In the genomic region with DNA sequence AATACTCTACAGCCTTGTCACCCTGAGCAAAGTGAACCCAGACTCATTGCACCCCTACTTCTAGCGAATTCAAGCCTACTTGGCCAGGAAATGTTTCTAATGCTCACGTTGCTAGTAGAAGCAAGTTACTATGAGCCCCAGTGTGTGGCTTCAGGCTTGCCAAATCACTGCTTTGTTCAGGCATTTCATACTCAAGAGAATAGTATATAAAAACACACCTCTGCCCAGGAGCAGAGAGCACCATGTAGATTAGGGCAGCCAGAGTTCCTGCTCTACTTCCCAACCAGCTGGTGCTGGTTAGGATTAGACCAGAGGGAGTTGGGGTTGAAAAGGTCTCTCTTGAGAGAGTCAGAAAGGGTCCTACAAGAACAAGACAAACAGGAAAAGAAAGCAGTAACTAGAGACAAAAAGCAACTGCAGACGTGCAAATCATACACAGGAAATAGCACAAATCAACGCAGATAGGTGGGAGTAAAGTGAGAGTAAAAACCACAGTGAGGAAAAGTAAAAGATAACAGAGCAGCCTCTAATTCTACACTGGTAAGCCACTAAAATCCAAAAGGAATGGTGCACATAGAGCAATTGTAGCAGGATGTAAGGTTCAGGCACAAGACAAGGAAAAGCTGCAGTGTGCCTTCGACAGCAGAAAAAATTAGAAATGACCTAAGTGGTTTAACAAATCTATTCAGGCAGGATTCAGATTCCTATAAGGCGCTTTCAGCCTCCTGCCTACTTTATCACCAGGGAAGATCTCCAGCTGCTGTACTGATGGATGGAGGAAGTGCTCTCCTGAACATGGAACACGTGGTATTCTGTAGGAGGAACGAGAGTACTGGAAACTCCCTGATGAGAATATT, we compare ENCODE assay signal across 8 cellular contexts. TPM values are rescaled to one million over a fixed set of nuclear protein-coding genes. Genes with fewer than 3 reads are reported as not detected.
DNase-seq lines count a peak whose midpoint lies in the region; ATAC-seq, FAIRE-seq and TF ChIP-seq lines count a peak whose summit lies in the region.

No MANE protein-coding gene starts in this region.

- no peak overlapping the region for H3K27ac ChIP-seq in small intestine (ENCODE audit: low read depth in 1 of 2, low read length in 1 of 2)

- H3K4me1 Mint-ChIP-seq in activated T-helper 1 cell treated with anti-CD3 and anti-CD28 coated beads, Interleukin-12 subunit alpha, Interleukin-12 subunit beta, Interleukin-2, Interleukin-4 antibody, amounts not matched to agents 30 ng/mL and 10 ng/mL and 1 ng/mL, durations not matched to agents 14 hours and 24 hours and 36 hours (ENCODE audit: low read depth): peaks cover 48% of the 10 kb centered on the region

- POLR2A ChIA-PET in GM10248 (lab: Yijun Ruan, JAX): no interaction called here

- H3K27ac Mint-ChIP-seq in activated T-helper 1 cell treated with anti-CD3 and anti-CD28 coated beads, Interleukin-12 subunit alpha, Interleukin-12 subunit beta, Interleukin-2, Interleukin-4 antibody, amounts not matched to agents 30 ng/mL and 10 ng/mL and 1 ng/mL, durations not matched to agents 14 hours and 24 hours and 36 hours: peak overlapping the region; percentile 88

- H3K4me1 ChIP-seq in small intestine (ENCODE audit: control insufficient read depth in 2 of 2, insufficient read depth in 1 of 2, low read depth in 1 of 2, low read length in 1 of 2): no peaks in the 10 kb centered on the region

- H3K9me3 Mint-ChIP-seq in activated T-helper 1 cell treated with anti-CD3 and anti-CD28 coated beads, Interleukin-12 subunit alpha, Interleukin-12 subunit beta, Interleukin-2, Interleukin-4 antibody, amounts not matched to agents 30 ng/mL and 10 ng/mL and 1 ng/mL, durations not matched to agents 14 hours and 24 hours and 36 hours: peaks cover 16% of the 10 kb centered on the region

- FAIRE-seq in small intestine (lab: Jason Lieb, UNC): no peak

- ATAC-seq in GM18867 (IDR thresholded peaks at IDR 0.05; ENCODE audit: unreplicated experiment) (peak; percentile 66), HG03175 (IDR thresholded peaks at IDR 0.05; ENCODE audit: unreplicated experiment) (peak; percentile 61)

- H3K27me3 ChIP-seq in small intestine (ENCODE audit: control insufficient read depth in 2 of 2, insufficient read depth in 2 of 2, low read length in 2 of 2): no peaks in the 10 kb centered on the region

- 23 to 35% (median 32%) methylated on average over 8 of the region's 8 CpGs for WGBS in small intestine, 3 donors

- H3K36me3 Mint-ChIP-seq in activated T-helper 1 cell treated with anti-CD3 and anti-CD28 coated beads, Interleukin-12 subunit alpha, Interleukin-12 subunit beta, Interleukin-2, Interleukin-4 antibody, amounts not matched to agents 30 ng/mL and 10 ng/mL and 1 ng/mL, durations not matched to agents 14 hours and 24 hours and 36 hours (ENCODE audit: low read depth): peaks cover 20% of the 10 kb centered on the region

- DNase-seq in Ammon's horn (ENCODE audit: low spot score) (peak; percentile 26), small intestine (peak; percentile 14), posterior cingulate gyrus (no peak), H4 (ENCODE audit: low spot score) (no peak), GM10248 (ENCODE audit: extremely low spot score) (no peak)
- DNase-seq in activated T-helper 1 cell treated with anti-CD3 and anti-CD28 coated beads, Interleukin-12 subunit alpha, Interleukin-12 subunit beta, Interleukin-2, Interleukin-4 antibody, amounts not matched to agents 30 ng/mL and 10 ng/mL and 1 ng/mL, durations not matched to agents 14 hours and 24 hours and 36 hours (ENCODE audit: low spot score): peak; percentile 18

- H3K4me3 ChIP-seq in small intestine (ENCODE audit: low read depth in 1 of 2, low read length in 2 of 2): no peak overlapping the region

- intact Hi-C loops in activated T-helper 1 cell treated with anti-CD3 and anti-CD28 coated beads, Interleukin-12 subunit alpha, Interleukin-12 subunit beta, Interleukin-2, Interleukin-4 antibody, amounts not matched to agents 30 ng/mL and 10 ng/mL and 1 ng/mL, durations not matched to agents 14 hours and 24 hours and 36 hours (cut with micrococcal nuclease): loop anchor here (1.0 kb wide), 4 partner anchors 12 to 51 kb away; no protein-coding TSS in a partner anchor
- intact Hi-C loops in posterior cingulate gyrus (cut with DNase I): no loop called here

- no peaks in the 10 kb centered on the region for H3K36me3 ChIP-seq in small intestine (ENCODE audit: control insufficient read depth in 2 of 2, insufficient read depth in 2 of 2, low read length in 2 of 2)

- CTCF ChIA-PET in GM10248 (lab: Yijun Ruan, JAX): interaction anchor here (0.9 kb wide), 1 partner anchor 32 kb away, joined by 3 read pairs; no protein-coding TSS in a partner anchor

- no peak for TF ChIP-seq CTCF in GM10248 (IDR thresholded peaks at IDR 0.05; ENCODE audit: control extremely low read depth, extremely low read depth, low read depth, missing control alignments)

- no peaks in the 10 kb centered on the region for H3K9me3 ChIP-seq in small intestine (ENCODE audit: control insufficient read depth, low read depth)

- peak overlapping the region; percentile 21 for H3K4me3 Mint-ChIP-seq in activated T-helper 1 cell treated with anti-CD3 and anti-CD28 coated beads, Interleukin-12 subunit alpha, Interleukin-12 subunit beta, Interleukin-2, Interleukin-4 antibody, amounts not matched to agents 30 ng/mL and 10 ng/mL and 1 ng/mL, durations not matched to agents 14 hours and 24 hours and 36 hours

- H3K27me3 Mint-ChIP-seq in activated T-helper 1 cell treated with anti-CD3 and anti-CD28 coated beads, Interleukin-12 subunit alpha, Interleukin-12 subunit beta, Interleukin-2, Interleukin-4 antibody, amounts not matched to agents 30 ng/mL and 10 ng/mL and 1 ng/mL, durations not matched to agents 14 hours and 24 hours and 36 hours (ENCODE audit: insufficient read depth): no peaks in the 10 kb centered on the region

RNA-seq across cellular contexts. Expression of a gene that starts 49.6 kb away (rescaled TPM):
- 235 and 240 TPM in 2 replicates for total RNA-seq in activated T-helper 1 cell treated with anti-CD3 and anti-CD28 coated beads, Interleukin-12 subunit alpha, Interleukin-12 subunit beta, Interleukin-2, Interleukin-4 antibody, amounts not matched to agents 30 ng/mL and 10 ng/mL and 1 ng/mL, durations not matched to agents 14 hours and 24 hours and 36 hours
- polyA plus RNA-seq in small intestine: 10 to 100 TPM; 10.8 to 13.7 (median 12.1) TPM
- total RNA-seq in H4 (2014; rRNA removed; shearing (Covaris generic)): 26.4 and 41.3 TPM in 2 replicates

Comparison
In these comparisons a context has a peak if more than half of its experiments do, and no peak if none do; other contexts are left out.
1. DNase-seq: peak in Ammon's horn (single experiment), activated T-helper 1 cell treated with anti-CD3 and anti-CD28 coated beads, Interleukin-12 subunit alpha, Interleukin-12 subunit beta, Interleukin-2, Interleukin-4 antibody, amounts not matched to agents 30 ng/mL and 10 ng/mL and 1 ng/mL, durations not matched to agents 14 hours and 24 hours and 36 hours (single experiment) and small intestine (single experiment); none in posterior cingulate gyrus (0 of 10), H4 (single experiment) and GM10248 (single experiment).